ENCODE assay signal across 12 cellular contexts in genomic region chr19:41866284-41866683, GRCh38. TPM values are rescaled to one million over a fixed set of nuclear protein-coding genes. Genes with fewer than 3 reads are reported as not detected.
A peak's percentile ranks its signal among the peaks of the same experiment; 100 is the strongest.
DNase-seq lines count a peak whose midpoint lies in the region; ATAC-seq and TF ChIP-seq lines count a peak whose summit lies in the region.
"Had no signal": no experiment of that assay in that cellular context is flagged by ENCODE, and none has a peak within 500 bp of the region (broad histone marks: within the 10 kb centered on the region; RNA-seq: fewer than 3 reads in every experiment).

No MANE protein-coding gene starts in this region.

- H3F3A ChIP-seq in PC-9 (ENCODE audit: insufficient read depth, low read depth) = peaks cover 100% of the 10 kb centered on the region

- H3K9me2 ChIP-seq in PC-9 (ENCODE audit: insufficient read depth) = no peaks in the 10 kb centered on the region

- no peak overlapping the region for H3K4me3 Mint-ChIP-seq in chondrocyte (ENCODE audit: unreplicated experiment)
- peak overlapping the region; percentile 71 to 73 for H3K4me3 Mint-ChIP-seq in stimulated activated naive CD8-positive, alpha-beta T cell treated with anti-CD3 and anti-CD28 coated beads, Interleukin-15, amount 100 ng/mL, for 72 hours

- H3K27me3 Mint-ChIP-seq in chondrocyte (ENCODE audit: low read depth) = no peaks in the 10 kb centered on the region
- H3K27me3 Mint-ChIP-seq in stimulated activated naive CD8-positive, alpha-beta T cell treated with anti-CD3 and anti-CD28 coated beads, Interleukin-15, amount 100 ng/mL, for 72 hours = no peaks in the 10 kb centered on the region

- intact Hi-C loops in left ventricle myocardium superior (cut with micrococcal nuclease) = no loop called here
- intact Hi-C loops in cardiac septum (cut with DNase I) = no loop called here
- intact Hi-C loops in PC-9 (cut with micrococcal nuclease; ENCODE audit: unreplicated experiment) = no loop called here

- DNase-seq in left ventricle myocardium superior = peak; percentile 14
- DNase-seq in cardiac septum (ENCODE audit: low spot score) = no peak
- DNase-seq in PC-9 = peak in 1 of 2 experiments; percentile 51
- DNase-seq in chondrocyte (ENCODE audit: low spot score) = no peak
- no peak for DNase-seq in stimulated activated naive CD8-positive, alpha-beta T cell treated with anti-CD3 and anti-CD28 coated beads, Interleukin-15, amount 100 ng/mL, for 72 hours
- no peak for DNase-seq in hypothalamus (lab: John Stamatoyannopoulos, UW)
- no peak for DNase-seq in AG08396 (ENCODE audit: low spot score)
- DNase-seq: anterior cingulate cortex, left ventricle myocardium inferior, NCI-H226 had no signal

- peaks cover 54% of the 10 kb centered on the region for H3K36me3 Mint-ChIP-seq in chondrocyte (ENCODE audit: low read depth)

- no peaks in the 10 kb centered on the region for H3K9me3 Mint-ChIP-seq in chondrocyte (ENCODE audit: low read depth)
- no peaks in the 10 kb centered on the region for H3K9me3 Mint-ChIP-seq in stimulated activated naive CD8-positive, alpha-beta T cell treated with anti-CD3 and anti-CD28 coated beads, Interleukin-15, amount 100 ng/mL, for 72 hours

- peaks cover 45% of the 10 kb centered on the region for H3K4me1 Mint-ChIP-seq in chondrocyte (ENCODE audit: low read depth)
- peaks cover 99% of the 10 kb centered on the region for H3K4me1 Mint-ChIP-seq in stimulated activated naive CD8-positive, alpha-beta T cell treated with anti-CD3 and anti-CD28 coated beads, Interleukin-15, amount 100 ng/mL, for 72 hours

- H3K36me3 ChIP-seq in PC-9 (ENCODE audit: low read depth) = peaks cover 82% of the 10 kb centered on the region

- peaks cover 99% of the 10 kb centered on the region for H4K20me1 ChIP-seq in PC-9 (ENCODE audit: insufficient read depth)

- no peak overlapping the region for H2AFZ ChIP-seq in PC-9

- peak overlapping the region; percentile 12; the same call in 1 of the 2 replicates for H3K4me2 ChIP-seq in PC-9

- no peak overlapping the region for H3K27ac ChIP-seq in PC-9
- H3K27ac ChIP-seq: left ventricle myocardium inferior had no signal

- POLR2A ChIA-PET in PC-9 (lab: Charles Lee; ENCODE audit: unreplicated experiment) = no interaction called here

- peaks cover 73% of the 10 kb centered on the region for H3K79me2 ChIP-seq in PC-9 (ENCODE audit: low read depth)

- CTCF ChIA-PET in PC-9 (lab: Charles Lee) = interaction anchor here (0.9 kb wide), 1 partner anchor 169 kb away, joined by 14 read pairs; no protein-coding TSS in a partner anchor

- BruUV-seq in PC-9 (replicated peaks; lab: Mats Ljungman, UMichigan) = no TSS peak

- H3K4me1 ChIP-seq in PC-9 (replicated peaks; ENCODE audit: insufficient read depth) = peaks cover 65% of the 10 kb centered on the region

- peak overlapping the region; percentile 49 for H3K27ac Mint-ChIP-seq in chondrocyte (ENCODE audit: unreplicated experiment)
- H3K27ac Mint-ChIP-seq in stimulated activated naive CD8-positive, alpha-beta T cell treated with anti-CD3 and anti-CD28 coated beads, Interleukin-15, amount 100 ng/mL, for 72 hours = peak overlapping the region; percentile 87 to 97

- ATAC-seq in left ventricle myocardium superior (no peak), GM18907 (IDR thresholded peaks at IDR 0.05; ENCODE audit: unreplicated experiment) (no peak)
- no peak for ATAC-seq in stimulated activated naive CD8-positive, alpha-beta T cell treated with anti-CD3 and anti-CD28 coated beads, Interleukin-15, amount 100 ng/mL, for 72 hours

- H3K9me3 ChIP-seq in PC-9 (ENCODE audit: insufficient read depth, low read depth) = no peaks in the 10 kb centered on the region
- H3K9me3 ChIP-seq: left ventricle myocardium inferior had no signal

- H3K27me3 ChIP-seq in PC-9 (ENCODE audit: insufficient read depth, low read depth) = no peaks in the 10 kb centered on the region

- H3K4me3 ChIP-seq in PC-9 = no peak overlapping the region
- H3K4me3 ChIP-seq: left ventricle myocardium inferior had no signal

- TF ChIP-seq CTCF in PC-9 (conservative IDR thresholded peaks at IDR 0.05) (no peak), chondrocyte (IDR thresholded peaks at IDR 0.05) (no peak)

RNA-seq across cellular contexts. Expression of gene RPS19, which starts 6.2 kb away (rescaled TPM):
- total RNA-seq in left ventricle myocardium superior = 559 TPM
- total RNA-seq in cardiac septum = 548 TPM
- 2,593 and 3,356 TPM in 2 replicates for total RNA-seq in PC-9 (2021)
- 1,424 to 1,797 TPM (median 1,457 TPM) in 3 replicates for total RNA-seq in chondrocyte

RNA-seq across cellular contexts. Expression of gene CD79A, which starts 10.8 kb away (rescaled TPM):
- total RNA-seq in left ventricle myocardium superior (not detected), cardiac septum (not detected), PC-9 (2021) (0.33 and 0.59 TPM in 2 replicates), chondrocyte (0.36 TPM in 1 of 3 replicates, not detected in the others)
- total RNA-seq: left ventricle myocardium inferior had no signal

RNA-seq across cellular contexts. Expression of gene ARHGEF1, which starts 16.7 kb away (rescaled TPM):
- 26.9 TPM for total RNA-seq in left ventricle myocardium superior
- 37.9 TPM for total RNA-seq in cardiac septum
- 101 and 109 TPM in 2 replicates for total RNA-seq in PC-9 (2021)
- total RNA-seq in chondrocyte = 70.5 to 105 TPM (median 73.2 TPM) in 3 replicates

RNA-seq across cellular contexts. Expression of gene DMRTC2, which starts 21.4 kb away (rescaled TPM):
- total RNA-seq in left ventricle myocardium superior = not detected
- total RNA-seq in cardiac septum = not detected
- total RNA-seq in PC-9 (2021) = not detected in 2 replicates
- total RNA-seq in chondrocyte = not detected in 3 replicates
- total RNA-seq: fibroblast of lung, left ventricle myocardium inferior had no signal

RNA-seq across cellular contexts. Expression of gene LYPD4, which starts 21.8 kb away (rescaled TPM):
- total RNA-seq in left ventricle myocardium superior (not detected), cardiac septum (not detected), PC-9 (2021) (not detected in 2 replicates), chondrocyte (not detected in 3 replicates)
- total RNA-seq: fibroblast of lung, left ventricle myocardium inferior had no signal
